In genomic region chr3:136752327-136753111, GRCh38 we compare ENCODE assay signal across 1 cellular context.
TF ChIP-seq lines count a peak whose summit lies in the region.

TSS of gene STAG1 (minus strand) at chr3:136752378. CDS start at chr3:136630898, 121,480 bp downstream.

TF ChIP-seq in K562, 482 proteins besides CTCF, POLR2A, EP300 and RAD21 (continued from another document and continues in another):
- TF ChIP-seq, protein P1, sequence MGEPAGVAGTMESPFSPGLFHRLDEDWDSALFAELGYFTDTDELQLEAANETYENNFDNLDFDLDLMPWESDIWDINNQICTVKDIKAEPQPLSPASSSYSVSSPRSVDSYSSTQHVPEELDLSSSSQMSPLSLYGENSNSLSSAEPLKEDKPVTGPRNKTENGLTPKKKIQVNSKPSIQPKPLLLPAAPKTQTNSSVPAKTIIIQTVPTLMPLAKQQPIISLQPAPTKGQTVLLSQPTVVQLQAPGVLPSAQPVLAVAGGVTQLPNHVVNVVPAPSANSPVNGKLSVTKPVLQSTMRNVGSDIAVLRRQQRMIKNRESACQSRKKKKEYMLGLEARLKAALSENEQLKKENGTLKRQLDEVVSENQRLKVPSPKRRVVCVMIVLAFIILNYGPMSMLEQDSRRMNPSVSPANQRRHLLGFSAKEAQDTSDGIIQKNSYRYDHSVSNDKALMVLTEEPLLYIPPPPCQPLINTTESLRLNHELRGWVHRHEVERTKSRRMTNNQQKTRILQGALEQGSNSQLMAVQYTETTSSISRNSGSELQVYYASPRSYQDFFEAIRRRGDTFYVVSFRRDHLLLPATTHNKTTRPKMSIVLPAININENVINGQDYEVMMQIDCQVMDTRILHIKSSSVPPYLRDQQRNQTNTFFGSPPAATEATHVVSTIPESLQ (CRISPR knock-in tag; IDR thresholded peaks at IDR 0.05): 0 out of 2 replicates have a peak, but pooled peaks have one; percentile 59
- TF ChIP-seq ZNF57 (CRISPR knock-in tag; IDR thresholded peaks at IDR 0.05) (no peak), ZBTB9 (CRISPR knock-in tag; IDR thresholded peaks at IDR 0.05) (peak; percentile 93), KLF13 (tag; IDR thresholded peaks at IDR 0.05; ENCODE audit: borderline replicate concordance, low read depth) (no peak), SOX6 (IDR thresholded peaks at IDR 0.05) (peak; percentile 24; the same call in 1 of the 2 replicates), CEBPG (CRISPR knock-in tag; IDR thresholded peaks at IDR 0.05) (no peak), CEBPG (tag; conservative IDR thresholded peaks at IDR 0.05 in 1 of 2, IDR thresholded peaks at IDR 0.05 in 1 of 2) (no peak), ZNF436 (CRISPR knock-in tag; IDR thresholded peaks at IDR 0.05) (no peak), CSDE1 (IDR thresholded peaks at IDR 0.05) (no peak), ZNF354B (CRISPR knock-in tag; IDR thresholded peaks at IDR 0.05) (no peak), ELF4 (CRISPR knock-in tag; IDR thresholded peaks at IDR 0.05) (no peak), HMGN3 (IDR thresholded peaks at IDR 0.05; ENCODE audit: borderline replicate concordance, extremely low read depth, insufficient read length, low read depth, low read length) (peak; percentile 89), TCF7 (IDR thresholded peaks at IDR 0.05; ENCODE audit: borderline replicate concordance) (peak; percentile 46; the same call in 1 of the 2 replicates), ZNF668 (CRISPR knock-in tag; IDR thresholded peaks at IDR 0.05) (no peak), HCFC1 (IDR thresholded peaks at IDR 0.05; ENCODE audit: low read depth, low read length) (no peak), HDAC1 (IDR thresholded peaks at IDR 0.05) (0 out of 4 replicates have a peak, but pooled peaks of 1 of the 2 experiments have one; percentile 11), ZNF253 (CRISPR knock-in tag; conservative IDR thresholded peaks at IDR 0.05) (no peak), HDAC2 (IDR thresholded peaks at IDR 0.05) (no peak), ZNF644 (tag; IDR thresholded peaks at IDR 0.05; ENCODE audit: low read depth) (0 out of 2 replicates have a peak, but pooled peaks have one; percentile 7), IFI16 (CRISPR knock-in tag; IDR thresholded peaks at IDR 0.05) (no peak), RBBP5 (IDR thresholded peaks at IDR 0.05; ENCODE audit: borderline replicate concordance, insufficient read depth, low read length, poor library complexity, severe bottlenecking) (peak; percentile 23), TBL1XR1 (IDR thresholded peaks at IDR 0.05; ENCODE audit: low read length in 2 of 2) (peak in 1 of 2 experiments; percentile 17; a peak in 1 of 4 replicates), DIDO1 (tag; IDR thresholded peaks at IDR 0.05; ENCODE audit: low read depth) (no peak), EZH2 (IDR thresholded peaks at IDR 0.05; ENCODE audit: borderline replicate concordance, low read depth, low read length) (no peak), ZNF24 (IDR thresholded peaks at IDR 0.05) (no peak), ELF1 (tag; IDR thresholded peaks at IDR 0.05) (peak; percentile 54; the same call in 1 of the 2 replicates), NR1H2 (CRISPR knock-in tag; IDR thresholded peaks at IDR 0.05) (no peak), ADNP (tag; IDR thresholded peaks at IDR 0.05) (no peak), FOXM1 (IDR thresholded peaks at IDR 0.05; ENCODE audit: low read depth) (no peak), FOXM1 (CRISPR knock-in tag; IDR thresholded peaks at IDR 0.05; ENCODE audit: low read depth) (no peak; the same call in 1 of the 2 replicates), ETS2 (tag; IDR thresholded peaks at IDR 0.05; ENCODE audit: borderline replicate concordance, poor library complexity, severe bottlenecking) (no peak), ARID1B (IDR thresholded peaks at IDR 0.05) (0 out of 2 replicates have a peak, but pooled peaks have one; percentile 39), ZNF274 (IDR thresholded peaks at IDR 0.05; ENCODE audit: borderline replicate concordance, low read depth, low read length) (no peak), CXXC5 (CRISPR knock-in tag; IDR thresholded peaks at IDR 0.05) (peak; percentile 94), BRD4 (IDR thresholded peaks at IDR 0.05) (peak; percentile 61; the same call in 1 of the 2 replicates), ZHX1 (conservative IDR thresholded peaks at IDR 0.05; ENCODE audit: low read length) (no peak), MCM5 (IDR thresholded peaks at IDR 0.05; ENCODE audit: low read depth) (no peak), RUNX1 (IDR thresholded peaks at IDR 0.05; ENCODE audit: low read depth) (no peak; the same call in 1 of the 2 replicates), RBM22 (IDR thresholded peaks at IDR 0.05; ENCODE audit: low read depth, low read length, poor library complexity, severe bottlenecking) (peak; percentile 34), CCNT2 (IDR thresholded peaks at IDR 0.05; ENCODE audit: borderline replicate concordance, extremely low read depth, insufficient read length, low read depth, low read length) (peak; percentile 83), PCBP1 (IDR thresholded peaks at IDR 0.05; ENCODE audit: low read depth, low read length, poor library complexity, severe bottlenecking) (peak; percentile 86), CEBPZ (IDR thresholded peaks at IDR 0.05; ENCODE audit: borderline replicate concordance, low read depth, low read length) (no peak), ASH1L (IDR thresholded peaks at IDR 0.05; ENCODE audit: borderline replicate concordance, low read depth, partially characterized antibody) (no peak), KLF10 (CRISPR knock-in tag; IDR thresholded peaks at IDR 0.05) (no peak), SETDB1 (IDR thresholded peaks at IDR 0.05; ENCODE audit: low read length) (peak; percentile 68), MYBL2 (IDR thresholded peaks at IDR 0.05; ENCODE audit: low read depth) (no peak), MYBL2 (CRISPR knock-in tag; IDR thresholded peaks at IDR 0.05; ENCODE audit: borderline replicate concordance) (no peak)
- TF ChIP-seq, protein P2, sequence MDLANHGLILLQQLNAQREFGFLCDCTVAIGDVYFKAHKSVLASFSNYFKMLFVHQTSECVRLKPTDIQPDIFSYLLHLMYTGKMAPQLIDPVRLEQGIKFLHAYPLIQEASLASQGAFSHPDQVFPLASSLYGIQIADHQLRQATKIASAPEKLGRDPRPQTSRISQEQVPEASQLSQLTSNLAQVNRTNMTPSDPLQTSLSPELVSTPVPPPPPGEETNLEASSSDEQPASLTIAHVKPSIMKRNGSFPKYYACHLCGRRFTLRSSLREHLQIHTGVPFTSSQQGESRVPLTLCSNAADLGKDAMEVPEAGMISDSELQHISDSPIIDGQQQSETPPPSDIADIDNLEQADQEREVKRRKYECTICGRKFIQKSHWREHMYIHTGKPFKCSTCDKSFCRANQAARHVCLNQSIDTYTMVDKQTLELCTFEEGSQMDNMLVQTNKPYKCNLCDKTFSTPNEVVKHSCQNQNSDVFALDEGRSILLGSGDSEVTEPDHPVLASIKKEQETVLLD (IDR thresholded peaks at IDR 0.05): no peak
- TF ChIP-seq, protein P3, sequence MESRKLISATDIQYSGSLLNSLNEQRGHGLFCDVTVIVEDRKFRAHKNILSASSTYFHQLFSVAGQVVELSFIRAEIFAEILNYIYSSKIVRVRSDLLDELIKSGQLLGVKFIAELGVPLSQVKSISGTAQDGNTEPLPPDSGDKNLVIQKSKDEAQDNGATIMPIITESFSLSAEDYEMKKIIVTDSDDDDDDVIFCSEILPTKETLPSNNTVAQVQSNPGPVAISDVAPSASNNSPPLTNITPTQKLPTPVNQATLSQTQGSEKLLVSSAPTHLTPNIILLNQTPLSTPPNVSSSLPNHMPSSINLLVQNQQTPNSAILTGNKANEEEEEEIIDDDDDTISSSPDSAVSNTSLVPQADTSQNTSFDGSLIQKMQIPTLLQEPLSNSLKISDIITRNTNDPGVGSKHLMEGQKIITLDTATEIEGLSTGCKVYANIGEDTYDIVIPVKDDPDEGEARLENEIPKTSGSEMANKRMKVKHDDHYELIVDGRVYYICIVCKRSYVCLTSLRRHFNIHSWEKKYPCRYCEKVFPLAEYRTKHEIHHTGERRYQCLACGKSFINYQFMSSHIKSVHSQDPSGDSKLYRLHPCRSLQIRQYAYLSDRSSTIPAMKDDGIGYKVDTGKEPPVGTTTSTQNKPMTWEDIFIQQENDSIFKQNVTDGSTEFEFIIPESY (CRISPR knock-in tag; IDR thresholded peaks at IDR 0.05): peak; percentile 74; the same call in 1 of the 2 replicates
- TF ChIP-seq, protein P4, sequence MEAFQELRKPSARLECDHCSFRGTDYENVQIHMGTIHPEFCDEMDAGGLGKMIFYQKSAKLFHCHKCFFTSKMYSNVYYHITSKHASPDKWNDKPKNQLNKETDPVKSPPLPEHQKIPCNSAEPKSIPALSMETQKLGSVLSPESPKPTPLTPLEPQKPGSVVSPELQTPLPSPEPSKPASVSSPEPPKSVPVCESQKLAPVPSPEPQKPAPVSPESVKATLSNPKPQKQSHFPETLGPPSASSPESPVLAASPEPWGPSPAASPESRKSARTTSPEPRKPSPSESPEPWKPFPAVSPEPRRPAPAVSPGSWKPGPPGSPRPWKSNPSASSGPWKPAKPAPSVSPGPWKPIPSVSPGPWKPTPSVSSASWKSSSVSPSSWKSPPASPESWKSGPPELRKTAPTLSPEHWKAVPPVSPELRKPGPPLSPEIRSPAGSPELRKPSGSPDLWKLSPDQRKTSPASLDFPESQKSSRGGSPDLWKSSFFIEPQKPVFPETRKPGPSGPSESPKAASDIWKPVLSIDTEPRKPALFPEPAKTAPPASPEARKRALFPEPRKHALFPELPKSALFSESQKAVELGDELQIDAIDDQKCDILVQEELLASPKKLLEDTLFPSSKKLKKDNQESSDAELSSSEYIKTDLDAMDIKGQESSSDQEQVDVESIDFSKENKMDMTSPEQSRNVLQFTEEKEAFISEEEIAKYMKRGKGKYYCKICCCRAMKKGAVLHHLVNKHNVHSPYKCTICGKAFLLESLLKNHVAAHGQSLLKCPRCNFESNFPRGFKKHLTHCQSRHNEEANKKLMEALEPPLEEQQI (IDR thresholded peaks at IDR 0.05): no peak
- TF ChIP-seq, protein P5, sequence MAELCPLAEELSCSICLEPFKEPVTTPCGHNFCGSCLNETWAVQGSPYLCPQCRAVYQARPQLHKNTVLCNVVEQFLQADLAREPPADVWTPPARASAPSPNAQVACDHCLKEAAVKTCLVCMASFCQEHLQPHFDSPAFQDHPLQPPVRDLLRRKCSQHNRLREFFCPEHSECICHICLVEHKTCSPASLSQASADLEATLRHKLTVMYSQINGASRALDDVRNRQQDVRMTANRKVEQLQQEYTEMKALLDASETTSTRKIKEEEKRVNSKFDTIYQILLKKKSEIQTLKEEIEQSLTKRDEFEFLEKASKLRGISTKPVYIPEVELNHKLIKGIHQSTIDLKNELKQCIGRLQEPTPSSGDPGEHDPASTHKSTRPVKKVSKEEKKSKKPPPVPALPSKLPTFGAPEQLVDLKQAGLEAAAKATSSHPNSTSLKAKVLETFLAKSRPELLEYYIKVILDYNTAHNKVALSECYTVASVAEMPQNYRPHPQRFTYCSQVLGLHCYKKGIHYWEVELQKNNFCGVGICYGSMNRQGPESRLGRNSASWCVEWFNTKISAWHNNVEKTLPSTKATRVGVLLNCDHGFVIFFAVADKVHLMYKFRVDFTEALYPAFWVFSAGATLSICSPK (IDR thresholded peaks at IDR 0.05; ENCODE audit: borderline replicate concordance): no peak
